In genomic region chr10:110324201-110324804, GRCh38 we compare ENCODE assay signal across 10 cellular contexts. TPM values are rescaled to one million over a fixed set of nuclear protein-coding genes. Genes with fewer than 3 reads are reported as not detected.
DNase-seq lines count a peak whose midpoint lies in the region; ATAC-seq, FAIRE-seq and TF ChIP-seq lines count a peak whose summit lies in the region.
"Had no signal": no experiment of that assay in that cellular context is flagged by ENCODE, and none has a peak within 500 bp of the region (broad histone marks: within the 10 kb centered on the region; RNA-seq: fewer than 3 reads in every experiment).

No MANE protein-coding gene starts in this region.

- H3F3A ChIP-seq in MM.1S (ENCODE audit: insufficient read depth, low read length) = no peaks in the 10 kb centered on the region

- no peaks in the 10 kb centered on the region for H4K20me1 ChIP-seq in OCI-LY3 (ENCODE audit: insufficient read depth, low read length)
- H4K20me1 ChIP-seq in HepG2 (ENCODE audit: insufficient read depth, low read length) = no peaks in the 10 kb centered on the region
- no peaks in the 10 kb centered on the region for H4K20me1 ChIP-seq in MM.1S (ENCODE audit: insufficient read depth, low read length)

- H2AFZ ChIP-seq in OCI-LY3 (ENCODE audit: low read depth, low read length) = no peak overlapping the region
- H2AFZ ChIP-seq in HepG2 (ENCODE audit: low read length) = no peak overlapping the region
- H2AFZ ChIP-seq in MM.1S (ENCODE audit: low read length) = no peak overlapping the region

- H3K4me1 ChIP-seq in OCI-LY3 (ENCODE audit: low read length) (peaks cover 46% of the 10 kb centered on the region), HepG2 (ENCODE audit: insufficient read depth, low read length) (no peaks in the 10 kb centered on the region), MM.1S (ENCODE audit: low read length) (no peaks in the 10 kb centered on the region)

- H3K36me3 ChIP-seq in OCI-LY3 (replicated peaks; ENCODE audit: low read depth, low read length) (no peaks in the 10 kb centered on the region), HepG2 (replicated peaks in 1 of 2; ENCODE audit: control insufficient read depth in 1 of 2, insufficient read depth in 2 of 2, low read length in 2 of 2) (no peaks in the 10 kb centered on the region), MM.1S (replicated peaks; ENCODE audit: insufficient read depth, low read length) (no peaks in the 10 kb centered on the region)

- ATAC-seq in GM18520 (IDR thresholded peaks at IDR 0.05; ENCODE audit: unreplicated experiment) (peak; percentile 45), GM21619 (IDR thresholded peaks at IDR 0.05; ENCODE audit: unreplicated experiment) (peak; percentile 52), HepG2 (no peak)

- H3K27ac ChIP-seq in OCI-LY3 (ENCODE audit: low read length) (peak overlapping the region; percentile 97), HepG2 (ENCODE audit: extremely low read length, insufficient read depth, low read length) (no peak overlapping the region), MM.1S (ENCODE audit: low read length) (no peak overlapping the region)

- intact Hi-C loops in HepG2 (cut with micrococcal nuclease; ENCODE audit: unreplicated experiment) = no loop called here

- H3K79me2 ChIP-seq in OCI-LY3 (ENCODE audit: low read length) (no peaks in the 10 kb centered on the region), HepG2 (ENCODE audit: insufficient read depth, low read length) (no peaks in the 10 kb centered on the region), MM.1S (ENCODE audit: low read length) (no peaks in the 10 kb centered on the region)

- DNase-seq in HepG2 (ENCODE audit: low spot score) (no peak), SW480 (ENCODE audit: low spot score) (no peak), MM.1S (no peak), NAMALWA (ENCODE audit: low spot score) (no peak)
- DNase-seq in activated CD4-positive, CD25-positive, alpha-beta regulatory T cell treated with anti-CD3 and anti-CD28 coated beads, Interleukin-2, amount 50 U/mL, for 72 hours = no peak
- DNase-seq: cerebellar nuclear complex, MV-4-11 had no signal

- no peaks in the 10 kb centered on the region for H3K9me2 ChIP-seq in MM.1S (replicated peaks; ENCODE audit: insufficient read depth, low read length)

- FAIRE-seq in HepG2 (lab: Jason Lieb, UNC) = no peak

- BruUV-seq in HepG2 (replicated peaks; lab: Mats Ljungman, UMichigan) = no TSS peak

- POLR2A ChIA-PET in HepG2 (lab: Yijun Ruan, JAX) = no interaction called here

- no peak for TF ChIP-seq POLR2A in HepG2 (IDR thresholded peaks at IDR 0.05; ENCODE audit: insufficient read depth in 1 of 2, low read depth in 2 of 2, low read length in 2 of 2)

- H3K9ac ChIP-seq in OCI-LY3 (ENCODE audit: low read length) = peak overlapping the region; percentile 74; the same call in 1 of the 2 replicates
- no peak overlapping the region for H3K9ac ChIP-seq in HepG2 (ENCODE audit: insufficient read depth, low read depth, low read length)
- no peak overlapping the region for H3K9ac ChIP-seq in MM.1S (ENCODE audit: low read length)

- in situ Hi-C loops in HepG2 (cut with HindIII; ENCODE audit: extremely low pct_ligation_motif_present, low pct_unique_long_range_greater_than_20kb) = no loop called here

- no peak for TF ChIP-seq RAD21 in HepG2 (CRISPR knock-in tag; IDR thresholded peaks at IDR 0.05)

- H3K9me3 ChIP-seq in OCI-LY3 (ENCODE audit: insufficient read depth, low read length) (no peaks in the 10 kb centered on the region), HepG2 (ENCODE audit: low read length) (no peaks in the 10 kb centered on the region), MM.1S (replicated peaks; ENCODE audit: insufficient read depth, low read length) (no peaks in the 10 kb centered on the region)

- 21% methylated on average over 5 of the region's 5 CpGs for WGBS in HepG2 (ENCODE audit: low lambda C conversion rate)

- TF ChIP-seq CTCF in OCI-LY3 (IDR thresholded peaks at IDR 0.05; ENCODE audit: low read depth, low read length) = no peak
- TF ChIP-seq CTCF in HepG2 (CRISPR knock-in tag; IDR thresholded peaks at IDR 0.05) = no peak
- TF ChIP-seq CTCF in MM.1S (IDR thresholded peaks at IDR 0.05; ENCODE audit: low read length) = no peak

- H3K4me3 ChIP-seq in OCI-LY3 (ENCODE audit: low read length) (peak overlapping the region; percentile 58), HepG2 (replicated peaks in 1 of 3; ENCODE audit: insufficient read depth in 1 of 3, low read depth in 2 of 3, low read length in 3 of 3) (no peak overlapping the region), MM.1S (ENCODE audit: low read length) (no peak overlapping the region)

- H3K4me2 ChIP-seq in OCI-LY3 (ENCODE audit: low read length) (peak overlapping the region; percentile 91), HepG2 (ENCODE audit: low read depth, low read length) (no peak overlapping the region), MM.1S (ENCODE audit: low read depth, low read length) (no peak overlapping the region)

- H3K27me3 ChIP-seq in OCI-LY3 (ENCODE audit: low read depth, low read length) = no peaks in the 10 kb centered on the region
- H3K27me3 ChIP-seq in HepG2 (ENCODE audit: control insufficient read depth in 1 of 2, insufficient read depth in 2 of 2, low read length in 2 of 2) = peaks cover 0 to 27% of the 10 kb centered on the region in 2 experiments; a peak in 2 of 5 replicates
- no peaks in the 10 kb centered on the region for H3K27me3 ChIP-seq in MM.1S (replicated peaks; ENCODE audit: insufficient read depth, low read length)

- CTCF ChIA-PET in HepG2 (lab: Yijun Ruan, JAX; ENCODE audit: low intra/inter-chr PET ratio, low total read pairs) = no interaction called here

- TF ChIP-seq EP300 in HepG2 (IDR thresholded peaks at IDR 0.05; ENCODE audit: low read depth in 2 of 2, low read length in 2 of 2) = no peak
- TF ChIP-seq EP300 in HepG2 (CRISPR knock-in tag; IDR thresholded peaks at IDR 0.05; ENCODE audit: borderline replicate concordance) = no peak

TF ChIP-seq in HepG2, 621 proteins besides CTCF, POLR2A, EP300 and RAD21:
- TF ChIP-seq ZNF350 (CRISPR knock-in tag; IDR thresholded peaks at IDR 0.05; ENCODE audit: borderline replicate concordance, low read depth) = no peak
- no peak for TF ChIP-seq ZBTB4 (CRISPR knock-in tag; IDR thresholded peaks at IDR 0.05; ENCODE audit: borderline replicate concordance)
- peak; percentile 19; the same call in 1 of the 2 replicates for TF ChIP-seq FOSL2 (CRISPR knock-in tag; IDR thresholded peaks at IDR 0.05)
TF ChIP-seq in HepG2: peak in this region for 1.

RNA-seq across cellular contexts. Expression of gene SMNDC1, which starts 19.6 kb away (rescaled TPM):
- total RNA-seq in HepG2 (2016; rRNA removed; fragmentation: Illumina TruSeq; extraction: Trizol) = 8.9 and 15.3 TPM in 2 replicates
- 1.5 and 2.5 TPM in 2 replicates for total RNA-seq in HepG2 (2016; cell fraction: cytosol; rRNA removed; fragmentation: Illumina TruSeq; extraction: Trizol; ENCODE audit: low read depth)
- 9.3 and 15.3 TPM in 2 replicates for total RNA-seq in HepG2 (2016; cell fraction: insoluble cytoplasmic fraction; rRNA removed; fragmentation: Illumina TruSeq; extraction: Trizol)
- total RNA-seq in HepG2 (2016; cell fraction: membrane; rRNA removed; fragmentation: Illumina TruSeq; extraction: Trizol) = 4.9 and 5.5 TPM in 2 replicates
- 20.1 and 21.4 TPM in 2 replicates for total RNA-seq in HepG2 (2016; cell fraction: nucleus; rRNA removed; fragmentation: Illumina TruSeq; extraction: Trizol)
- polyA plus RNA-seq in HepG2 (2011; rRNA removed) = 6.9 and 7.8 TPM in 2 replicates
- 3.7 and 6.5 TPM in 2 replicates for polyA plus RNA-seq in HepG2 (2011; cell fraction: cytosol; rRNA removed)
- 5.7 and 5.8 TPM in 2 replicates for polyA plus RNA-seq in HepG2 (2011; cell fraction: nucleus; rRNA removed)
- polyA plus RNA-seq in HepG2 (2012) = 17.7 and 22.3 TPM in 2 replicates
- 2.4 and 2.6 TPM in 2 replicates for polyA plus RNA-seq in HepG2 (2016; cell fraction: cytosol; fragmentation: Illumina TruSeq; extraction: Trizol; ENCODE audit: low read depth)
- polyA plus RNA-seq in HepG2 (2016; cell fraction: insoluble cytoplasmic fraction; fragmentation: Illumina TruSeq; extraction: Trizol; ENCODE audit: low read depth) = 31.2 and 41.1 TPM in 2 replicates
- polyA plus RNA-seq in HepG2 (2016; cell fraction: membrane; fragmentation: Illumina TruSeq; extraction: Trizol; ENCODE audit: low read depth) = 5.8 and 6.7 TPM in 2 replicates
- polyA plus RNA-seq in HepG2 (2016; cell fraction: nucleus; fragmentation: Illumina TruSeq; extraction: Trizol; ENCODE audit: insufficient read depth, low read depth) = 37.3 and 41.9 TPM in 2 replicates
- polyA minus RNA-seq in HepG2 (2011; rRNA and poly(A)+ RNA removed; ENCODE audit: low replicate concordance) = 1.5 and 2.2 TPM in 2 replicates
- 8.6 and 10.4 TPM in 2 replicates for polyA minus RNA-seq in HepG2 (2011; cell fraction: cytosol; rRNA and poly(A)+ RNA removed)
- 30.1 and 30.3 TPM in 2 replicates for polyA minus RNA-seq in HepG2 (2011; cell fraction: nucleus; rRNA and poly(A)+ RNA removed)
